9 cellular contexts compared by ENCODE assay signal in the genomic region with DNA sequence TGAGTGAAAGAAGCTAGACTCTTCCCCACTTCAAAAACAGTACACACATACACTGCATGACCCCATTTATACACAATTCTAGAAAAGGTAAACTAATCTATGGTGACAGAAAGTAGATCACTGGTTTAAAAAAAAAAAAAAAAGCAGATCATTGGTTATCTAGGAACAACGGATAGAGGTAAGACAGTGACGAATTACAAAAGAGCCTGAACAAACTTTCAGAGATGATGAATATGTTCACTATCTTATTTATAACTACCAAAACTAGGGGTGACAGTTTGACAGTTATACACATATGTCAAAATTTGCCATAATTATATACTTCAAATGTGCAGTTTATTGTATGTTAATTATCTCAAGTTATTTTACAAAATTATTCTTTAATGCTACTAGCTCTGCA. TPM values are rescaled to one million over a fixed set of nuclear protein-coding genes. Genes with fewer than 3 reads are reported as not detected.
"Had no signal": no experiment of that assay in that cellular context is flagged by ENCODE, and none has a peak within 500 bp of the region (broad histone marks: within the 10 kb centered on the region; RNA-seq: fewer than 3 reads in every experiment).

No MANE protein-coding gene starts in this region.

- H3K4me3 ChIP-seq: GM23248 had no signal

- H3K9me3 Mint-ChIP-seq: H9, IgD-negative memory B cell had no signal

- H3K27ac ChIP-seq: GM23248, HL-60 had no signal

- H3K27ac Mint-ChIP-seq: IgD-negative memory B cell had no signal

- FAIRE-seq: H54, HepG2 had no signal

- DNase-seq: GM23248, GOT3, HCEC 1CT had no signal

- H3K9ac ChIP-seq: GM23248 had no signal

- H3K27me3 Mint-ChIP-seq: IgD-negative memory B cell had no signal

- H2AFZ ChIP-seq: GM23248 had no signal

- H3K36me3 Mint-ChIP-seq: IgD-negative memory B cell had no signal

RNA-seq across cellular contexts. Expression of a gene that starts 58.0 kb away (rescaled TPM):
- total RNA-seq: GM23248, HT1080 had no signal
- polyA plus RNA-seq: GM23248, IgD-negative memory B cell had no signal
